8 cellular contexts compared by ENCODE assay signal in genomic region chr17:39461911-39462641, GRCh38. TPM values are rescaled to one million over a fixed set of nuclear protein-coding genes. Genes with fewer than 3 reads are reported as not detected.
DNase-seq lines count a peak whose midpoint lies in the region; ATAC-seq and TF ChIP-seq lines count a peak whose summit lies in the region.

No MANE protein-coding gene starts in this region.

- H3K4me1 ChIP-seq in HUES64 (ENCODE audit: insufficient read depth, low read length) (0 out of 2 replicates have a peak, but pooled peaks cover 11% of the 10 kb centered on the region), muscle layer of duodenum (ENCODE audit: control insufficient read depth in 1 of 2, insufficient read depth in 2 of 2, low read length in 2 of 2) (peaks cover 6 to 25% of the 10 kb centered on the region in 2 donors), tibial artery (peaks cover 0 to 37% (median 25%) of the 10 kb centered on the region in 4 donors)

- intact Hi-C loops in activated CD8-positive, alpha-beta T cell treated with anti-CD3 and anti-CD28 coated beads for 36 hours (cut with micrococcal nuclease) = no loop called here
- intact Hi-C loops in tibial artery (cut with DNase I; ENCODE audit: low total_unique reads) = no loop called here

- peak overlapping the region; percentile 93 for H3K27ac ChIP-seq in C4-2B
- H3K27ac ChIP-seq in HUES64 (ENCODE audit: low read depth, low read length) = peak overlapping the region; percentile 94
- peak overlapping the region; percentile 94 for H3K27ac ChIP-seq in muscle layer of duodenum (ENCODE audit: low read length)
- peak overlapping the region; percentile 95 to 97 for H3K27ac ChIP-seq in tibial artery

- H3K27me3 Mint-ChIP-seq in activated CD8-positive, alpha-beta T cell treated with anti-CD3 and anti-CD28 coated beads for 36 hours = no peaks in the 10 kb centered on the region

- H3K36me3 Mint-ChIP-seq in activated CD8-positive, alpha-beta T cell treated with anti-CD3 and anti-CD28 coated beads for 36 hours (ENCODE audit: low read depth) = peaks cover 34% of the 10 kb centered on the region

- peaks cover 24% of the 10 kb centered on the region for H3K4me1 Mint-ChIP-seq in activated CD8-positive, alpha-beta T cell treated with anti-CD3 and anti-CD28 coated beads for 36 hours (ENCODE audit: low read depth)

- CTCF ChIA-PET in activated CD8-positive, alpha-beta T cell treated with anti-CD3 and anti-CD28 coated beads for 36 hours (lab: Charles Lee) = interaction anchor here (1.1 to 2.1 kb wide), 5 partner anchors 11 to 192 kb away, joined by 3 to 12 read pairs (median 4); partner anchors contain the start of gene MED1

- no peaks in the 10 kb centered on the region for H3K27me3 ChIP-seq in HUES64 (ENCODE audit: insufficient read depth, low read length)
- H3K27me3 ChIP-seq in muscle layer of duodenum (ENCODE audit: low read depth, low read length) = no peaks in the 10 kb centered on the region
- no peaks in the 10 kb centered on the region for H3K27me3 ChIP-seq in tibial artery

- WGBS in HUES64 = under 1% methylated on average over 31 of the region's 37 CpGs

- H3K9me3 Mint-ChIP-seq in activated CD8-positive, alpha-beta T cell treated with anti-CD3 and anti-CD28 coated beads for 36 hours = no peaks in the 10 kb centered on the region

- H3K9me3 ChIP-seq in HUES64 (ENCODE audit: insufficient read depth, low read depth, low read length) (no peaks in the 10 kb centered on the region), muscle layer of duodenum (ENCODE audit: control insufficient read depth in 1 of 2, low read length in 2 of 2) (no peaks in the 10 kb centered on the region), tibial artery (no peaks in the 10 kb centered on the region)

- peak; percentile 48 for DNase-seq in activated CD8-positive, alpha-beta T cell treated with anti-CD3 and anti-CD28 coated beads for 36 hours
- DNase-seq in tibial artery (peak; percentile 31 to 62), NCI-H446 (lab: John Stamatoyannopoulos, UW) (no peak)

- H3K27ac Mint-ChIP-seq in activated CD8-positive, alpha-beta T cell treated with anti-CD3 and anti-CD28 coated beads for 36 hours = peak overlapping the region; percentile 93

- H3K4me3 ChIP-seq in HUES64 (ENCODE audit: low read length) = peak overlapping the region; percentile 81
- peak overlapping the region; percentile 86 to 94 for H3K4me3 ChIP-seq in muscle layer of duodenum (ENCODE audit: low read depth in 1 of 2, low read length in 2 of 2)
- H3K4me3 ChIP-seq in tibial artery = peak overlapping the region; percentile 74 to 88

- H3K36me3 ChIP-seq in HUES64 (ENCODE audit: insufficient read depth, low read length) (peaks cover 4% of the 10 kb centered on the region), muscle layer of duodenum (ENCODE audit: control insufficient read depth in 1 of 2, insufficient read depth in 2 of 2, low read length in 2 of 2) (peaks cover 0 to 4% of the 10 kb centered on the region in 2 donors), tibial artery (no peaks in the 10 kb centered on the region)

- TF ChIP-seq CTCF in C4-2B (conservative IDR thresholded peaks at IDR 0.05) (no peak), tibial artery (IDR thresholded peaks at IDR 0.05) (no peak)
- TF ChIP-seq CTCF in activated CD8-positive, alpha-beta T cell treated with anti-CD3 and anti-CD28 coated beads for 36 hours (IDR thresholded peaks at IDR 0.05) = no peak

- peak overlapping the region; percentile 99 for H3K9ac ChIP-seq in HUES64 (ENCODE audit: low read depth, low read length)

- POLR2A ChIA-PET in activated CD8-positive, alpha-beta T cell treated with anti-CD3 and anti-CD28 coated beads for 36 hours (lab: Charles Lee) = interaction anchor here (0.6 to 6.3 kb wide), 26 partner anchors 9 to 781 kb away, joined by 3 to 96 read pairs (median 4); partner anchors contain the start of genes FBXL20 and MED1

- ATAC-seq in GM19328 (IDR thresholded peaks at IDR 0.05; ENCODE audit: unreplicated experiment) (peak; percentile 47), esophagus mucosa (peak; percentile 76)
- peak; percentile 71 for ATAC-seq in activated CD8-positive, alpha-beta T cell treated with anti-CD3 and anti-CD28 coated beads for 36 hours

- H3K4me3 Mint-ChIP-seq in activated CD8-positive, alpha-beta T cell treated with anti-CD3 and anti-CD28 coated beads for 36 hours = peak overlapping the region; percentile 84

RNA-seq across cellular contexts. Expression of gene CDK12, which starts 0.8 kb away (rescaled TPM):
- 32.1 TPM for polyA plus RNA-seq in HUES64 (2013, experiment 1 of 2)
- 29.2 TPM for polyA plus RNA-seq in HUES64 (2013, experiment 2 of 2)
- 10 to 100 TPM; 61.4 to 61.9 TPM for total RNA-seq in activated CD8-positive, alpha-beta T cell treated with anti-CD3 and anti-CD28 coated beads for 36 hours
- total RNA-seq in esophagus mucosa = 34.4 TPM

RNA-seq across cellular contexts. Expression of gene MED1, which starts 11.0 kb away (rescaled TPM):
- 35.9 TPM for polyA plus RNA-seq in HUES64 (2013, experiment 1 of 2)
- polyA plus RNA-seq in HUES64 (2013, experiment 2 of 2) = 37.2 TPM
- 10 to 100 TPM; 60.7 to 64.7 TPM for total RNA-seq in activated CD8-positive, alpha-beta T cell treated with anti-CD3 and anti-CD28 coated beads for 36 hours
- total RNA-seq in esophagus mucosa = 18.7 TPM

Comparison
In these comparisons a context has a peak if more than half of its experiments do, and no peak if none do; other contexts are left out.
1. DNase-seq: peak in activated CD8-positive, alpha-beta T cell treated with anti-CD3 and anti-CD28 coated beads for 36 hours (single experiment) and tibial artery (2 of 2); none in NCI-H446 (0 of 2).
2. Peak in every context shown above with its lines, with median percentiles within 50 percentile points of each other: H3K27ac ChIP-seq, ATAC-seq and H3K4me3 ChIP-seq.